ENCODE assay signal across 9 cellular contexts in the genomic region with DNA sequence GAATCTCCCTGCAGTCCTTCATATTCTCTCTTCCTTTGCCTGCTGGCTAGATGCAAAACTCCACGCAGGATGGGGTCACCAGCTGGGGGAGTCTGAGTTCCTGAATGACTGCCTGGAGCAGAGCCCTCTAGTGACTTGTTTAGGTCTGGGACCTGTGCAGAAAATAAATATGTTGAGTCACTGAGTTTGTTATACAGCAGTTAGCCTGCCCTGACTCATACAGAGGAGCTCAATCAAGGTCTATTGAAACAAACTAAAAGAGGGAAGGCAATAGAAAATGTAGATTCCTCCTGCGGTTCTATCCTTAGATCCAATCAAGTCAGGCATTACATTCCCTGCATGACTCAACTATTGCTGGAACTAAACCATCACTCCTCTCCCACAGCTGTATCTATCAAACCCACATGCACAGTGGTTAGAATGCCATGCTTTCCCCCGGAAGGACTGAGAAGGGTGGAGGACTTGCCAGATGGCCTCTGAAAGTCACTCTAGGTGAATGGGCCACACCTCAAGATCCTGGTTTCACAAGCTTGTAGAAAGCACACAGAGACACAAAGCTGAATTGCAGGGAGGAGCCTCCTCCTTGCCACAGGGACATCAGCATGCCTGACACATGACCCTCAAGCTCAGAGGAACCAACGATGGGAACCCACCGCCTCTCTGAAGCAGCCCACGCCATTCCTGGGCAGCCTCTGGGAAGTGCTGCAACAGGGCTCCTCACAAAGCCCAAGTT.
DNase-seq lines count a peak whose midpoint lies in the region; ATAC-seq and TF ChIP-seq lines count a peak whose summit lies in the region.
"Had no signal": no experiment of that assay in that cellular context is flagged by ENCODE, and none has a peak within 500 bp of the region (broad histone marks: within the 10 kb centered on the region; RNA-seq: fewer than 3 reads in every experiment).

No MANE protein-coding gene starts in this region.

- H3K36me3 ChIP-seq in OCI-LY3 (replicated peaks; ENCODE audit: low read depth, low read length): no peaks in the 10 kb centered on the region
- H3K36me3 ChIP-seq in suprapubic skin: no peaks in the 10 kb centered on the region

- WGBS in suprapubic skin: 46% methylated on average over 6 of the region's 6 CpGs

- no peaks in the 10 kb centered on the region for H3K4me1 ChIP-seq in OCI-LY3 (ENCODE audit: low read length)
- H3K4me1 ChIP-seq in suprapubic skin: peaks cover 87% of the 10 kb centered on the region

- H3K36me3 Mint-ChIP-seq in activated T-cell treated with anti-CD3 and anti-CD28 coated beads, Interleukin-2, amount 50 U/mL, for 72 hours (ENCODE audit: insufficient read depth in 2 of 2): no peaks in the 10 kb centered on the region
- H3K36me3 Mint-ChIP-seq: T-cell had no signal

- TF ChIP-seq POLR2A in suprapubic skin (IDR thresholded peaks at IDR 0.05): no peak

- no peaks in the 10 kb centered on the region for H3K9me3 ChIP-seq in OCI-LY3 (ENCODE audit: insufficient read depth, low read length)
- no peaks in the 10 kb centered on the region for H3K9me3 ChIP-seq in suprapubic skin

- H3K79me2 ChIP-seq in OCI-LY3 (ENCODE audit: low read length): no peaks in the 10 kb centered on the region

- no peak for TF ChIP-seq EP300 in suprapubic skin (IDR thresholded peaks at IDR 0.05)

- TF ChIP-seq CTCF in OCI-LY3 (IDR thresholded peaks at IDR 0.05; ENCODE audit: low read depth, low read length): peak; percentile 28
- TF ChIP-seq CTCF in suprapubic skin (IDR thresholded peaks at IDR 0.05): peak in 1 of 2 donors; percentile 19

- DNase-seq in activated T-cell treated with anti-CD3 and anti-CD28 coated beads, Interleukin-2, amount 50 U/mL, for 72 hours: no peak
- DNase-seq in activated T-cell treated with anti-CD3 and anti-CD28 coated beads for 4 hours (no peak), epidermal melanocyte (ENCODE audit: insufficient read length, low spot score) (peak; percentile 57), suprapubic skin (ENCODE audit: low spot score in 2 of 2) (no peak), GOT3 (lab: John Stamatoyannopoulos, UW) (no peak)
- DNase-seq: T-cell had no signal

- H3K27ac ChIP-seq in OCI-LY3 (ENCODE audit: low read length) (no peak overlapping the region), suprapubic skin (peak overlapping the region; percentile 70)

- no peak overlapping the region for H3K4me2 ChIP-seq in OCI-LY3 (ENCODE audit: low read length)

- no peaks in the 10 kb centered on the region for H4K20me1 ChIP-seq in OCI-LY3 (ENCODE audit: insufficient read depth, low read length)

- no peak overlapping the region for H3K27ac Mint-ChIP-seq in activated T-cell treated with anti-CD3 and anti-CD28 coated beads, Interleukin-2, amount 50 U/mL, for 72 hours

- H3K4me3 ChIP-seq in OCI-LY3 (ENCODE audit: low read length): no peak overlapping the region
- no peak overlapping the region for H3K4me3 ChIP-seq in suprapubic skin

- no peak overlapping the region for H3K4me3 Mint-ChIP-seq in activated T-cell treated with anti-CD3 and anti-CD28 coated beads, Interleukin-2, amount 50 U/mL, for 72 hours
- H3K4me3 Mint-ChIP-seq: T-cell had no signal

- H3K27me3 Mint-ChIP-seq in activated T-cell treated with anti-CD3 and anti-CD28 coated beads, Interleukin-2, amount 50 U/mL, for 72 hours (ENCODE audit: low read depth): peaks cover 15% of the 10 kb centered on the region

- peaks cover 35% of the 10 kb centered on the region for H3K27me3 ChIP-seq in OCI-LY3 (ENCODE audit: low read depth, low read length)
- no peaks in the 10 kb centered on the region for H3K27me3 ChIP-seq in suprapubic skin

- ATAC-seq in activated T-cell treated with anti-CD3 and anti-CD28 coated beads, Interleukin-2, amount 50 U/mL, for 72 hours (replicated peaks in 1 of 2): peak; percentile 71 to 80
- no peak for ATAC-seq in HG03025 (IDR thresholded peaks at IDR 0.05; ENCODE audit: low FRiP score, unreplicated experiment)
- ATAC-seq in HG02759 (IDR thresholded peaks at IDR 0.05; ENCODE audit: unreplicated experiment): no peak

- H3K9me3 Mint-ChIP-seq in activated T-cell treated with anti-CD3 and anti-CD28 coated beads, Interleukin-2, amount 50 U/mL, for 72 hours: no peaks in the 10 kb centered on the region
- H3K9me3 Mint-ChIP-seq: T-cell had no signal

- no peak overlapping the region for H3K9ac ChIP-seq in OCI-LY3 (ENCODE audit: low read length)

- no peak overlapping the region for H2AFZ ChIP-seq in OCI-LY3 (ENCODE audit: low read depth, low read length)

- H3K4me1 Mint-ChIP-seq in activated T-cell treated with anti-CD3 and anti-CD28 coated beads, Interleukin-2, amount 50 U/mL, for 72 hours (ENCODE audit: low read depth): no peaks in the 10 kb centered on the region

Comparison
In these comparisons a context has a peak if more than half of its experiments do, and no peak if none do; other contexts are left out.
1. ATAC-seq: peak in activated T-cell treated with anti-CD3 and anti-CD28 coated beads, Interleukin-2, amount 50 U/mL, for 72 hours (2 of 2); none in HG03025 (single experiment) and HG02759 (single experiment).